Comparison of ENCODE assay signal across 22 cellular contexts in genomic region chr22:28411125-28411524, GRCh38.
"Had no signal": no experiment of that assay in that cellular context is flagged by ENCODE, and none has a peak within 500 bp of the region (broad histone marks: within the 10 kb centered on the region; RNA-seq: fewer than 3 reads in every experiment).

No MANE protein-coding gene starts in this region.

- H3K9me3 ChIP-seq: left lung, right lobe of liver, vagina had no signal

- H3K4me3 ChIP-seq: hepatocyte, left lung, right lobe of liver, vagina had no signal

- DNase-seq: activated B cell treated with CpG ODN at 0.5 μM for 24 hours; activated CD4-positive, alpha-beta T cell treated with anti-CD3 and anti-CD28 coated beads for 36 hours; activated CD4-positive, alpha-beta T cell treated with anti-CD3 and anti-CD28 coated beads, Interleukin-2, amount 50 U/mL, for 48 hours; activated CD8-positive, alpha-beta memory T cell treated with anti-CD3 and anti-CD28 coated beads, Interleukin-2, amount 50 U/mL, for 48 hours; activated naive CD4-positive, alpha-beta T cell; activated naive CD8-positive, alpha-beta T cell treated with anti-CD3 and anti-CD28 coated beads for 36 hours; activated T-cell treated with anti-CD3 and anti-CD28 coated beads, Interleukin-2, amount 50 U/mL, for 4 hours; amygdala; brain microvascular endothelial cell; central memory CD4-positive, alpha-beta T cell; cortex of kidney; erythroblast; foreskin keratinocyte; left lung; nucleus accumbens; right lobe of liver; small intestine; stimulated activated CD4-positive, alpha-beta T cell treated with anti-CD3 and anti-CD28 coated beads, Interleukin-2, amount 100 ng/mL, for 24 hours; T1000 had no signal

- H3K27ac ChIP-seq: brain microvascular endothelial cell, foreskin keratinocyte, hepatocyte, left lung, right lobe of liver, vagina had no signal

- H3K36me3 ChIP-seq: brain microvascular endothelial cell, left lung, right lobe of liver, vagina had no signal

- H3K27me3 ChIP-seq: brain microvascular endothelial cell, foreskin keratinocyte, hepatocyte, left lung, right lobe of liver, vagina had no signal

- ATAC-seq: activated CD4-positive, alpha-beta T cell treated with anti-CD3 and anti-CD28 coated beads for 36 hours; activated T-cell treated with anti-CD3 and anti-CD28 coated beads, Interleukin-2, amount 50 U/mL, for 4 hours; foreskin keratinocyte; right lobe of liver; stimulated activated effector memory CD8-positive, alpha-beta T cell treated with anti-CD3 and anti-CD28 coated beads, Interleukin-12 subunit alpha, Interleukin-12 subunit beta, amount 100 ng/mL, for 72 hours had no signal
